In genomic region chr2:120750488-120751210, GRCh38 we compare ENCODE assay signal across 1 cellular context.
TF ChIP-seq lines count a peak whose summit lies in the region.

No MANE protein-coding gene starts in this region.

TF ChIP-seq in H1, 55 proteins besides CTCF, POLR2A, EP300 and RAD21:
- no peak for TF ChIP-seq CBX8 (IDR thresholded peaks at IDR 0.05; ENCODE audit: borderline replicate concordance, low read depth, low read length)
- no peak for TF ChIP-seq SP1 (IDR thresholded peaks at IDR 0.05; ENCODE audit: low read depth, low read length)
- no peak for TF ChIP-seq CHD2 (IDR thresholded peaks at IDR 0.05; ENCODE audit: low read length)
- TF ChIP-seq SRF (IDR thresholded peaks at IDR 0.05; ENCODE audit: low read depth, low read length) = no peak
- TF ChIP-seq TBP (IDR thresholded peaks at IDR 0.05; ENCODE audit: low read depth, low read length) = no peak
- no peak for TF ChIP-seq E2F6 (IDR thresholded peaks at IDR 0.05)
- no peak for TF ChIP-seq MAX (IDR thresholded peaks at IDR 0.05)
- no peak for TF ChIP-seq ZNF274 (IDR thresholded peaks at IDR 0.05; ENCODE audit: borderline replicate concordance, extremely low read depth, low read length)
- TF ChIP-seq CREB1 (IDR thresholded peaks at IDR 0.05) = no peak
- no peak for TF ChIP-seq HDAC6 (IDR thresholded peaks at IDR 0.05; ENCODE audit: low read depth, low read length)
- TF ChIP-seq PHF8 (conservative IDR thresholded peaks at IDR 0.05; ENCODE audit: low read depth, low read length) = no peak
- no peak for TF ChIP-seq GTF2F1 (IDR thresholded peaks at IDR 0.05; ENCODE audit: borderline replicate concordance, low read depth, low read length)
- no peak for TF ChIP-seq MAFK (IDR thresholded peaks at IDR 0.05; ENCODE audit: low read depth, low read length)
- no peak for TF ChIP-seq POU5F1 (IDR thresholded peaks at IDR 0.05; ENCODE audit: low read depth, low read length)
- TF ChIP-seq FOSL1 (IDR thresholded peaks at IDR 0.05; ENCODE audit: insufficient read depth, low read depth, low read length) = no peak
- no peak for TF ChIP-seq YY1 (IDR thresholded peaks at IDR 0.05; ENCODE audit: low read depth, low read length)
- no peak for TF ChIP-seq HDAC2 (IDR thresholded peaks at IDR 0.05; ENCODE audit: borderline replicate concordance in 1 of 2, low read depth in 2 of 2, low read length in 2 of 2)
- no peak for TF ChIP-seq CTBP2 (IDR thresholded peaks at IDR 0.05; ENCODE audit: borderline replicate concordance, insufficient read depth, insufficient read length, low read length)
- no peak for TF ChIP-seq TAF1 (IDR thresholded peaks at IDR 0.05; ENCODE audit: low read depth, low read length)
TF ChIP-seq in H1: peak in this region for 0.
